In genomic region chr6:2103644-2104523, GRCh38 we compare ENCODE assay signal across 8 cellular contexts.
A peak's percentile ranks its signal among the peaks of the same experiment; 100 is the strongest.
DNase-seq lines count a peak whose midpoint lies in the region; ATAC-seq, FAIRE-seq and TF ChIP-seq lines count a peak whose summit lies in the region.

No MANE protein-coding gene starts in this region.

- H3K23ac ChIP-seq in H9 (ENCODE audit: insufficient read length, low read depth, low read length) (no peak overlapping the region), neuronal stem cell (ENCODE audit: low read depth, low read length, poor library complexity) (no peak overlapping the region)

- H4K20me1 ChIP-seq in H9 (ENCODE audit: control insufficient read depth, insufficient read depth, insufficient read length) = no peaks in the 10 kb centered on the region
- peaks cover 15% of the 10 kb centered on the region; the same call in 1 of the 2 replicates for H4K20me1 ChIP-seq in HepG2 (ENCODE audit: insufficient read depth, low read length)

- intact Hi-C loops in HepG2 (cut with micrococcal nuclease; ENCODE audit: unreplicated experiment) = loop anchor here (2.0 to 10.0 kb wide), 3 partner anchors 251 to 507 kb away; no protein-coding TSS in a partner anchor

- H4K8ac ChIP-seq in H9 (replicated peaks; ENCODE audit: insufficient read length, low read depth, low read length) (no peak overlapping the region), neuronal stem cell (ENCODE audit: low read depth, low read length) (no peak overlapping the region)

- no TSS peak for BruUV-seq in HepG2 (replicated peaks; lab: Mats Ljungman, UMichigan)

- no peak for TF ChIP-seq POLR2A in HepG2 (IDR thresholded peaks at IDR 0.05; ENCODE audit: insufficient read depth in 1 of 2, low read depth in 2 of 2, low read length in 2 of 2)

- CTCF ChIA-PET in HepG2 (lab: Yijun Ruan, JAX; ENCODE audit: low intra/inter-chr PET ratio, low total read pairs) = interaction anchor here (1.9 to 2.0 kb wide), 2 partner anchors 500 to 507 kb away, joined by 7 to 15 read pairs; no protein-coding TSS in a partner anchor

- TF ChIP-seq RAD21 in HepG2 (CRISPR knock-in tag; IDR thresholded peaks at IDR 0.05) = no peak

- H3K9me3 ChIP-seq in H9 (ENCODE audit: control insufficient read depth, low read depth, low read length) (no peaks in the 10 kb centered on the region), HepG2 (ENCODE audit: low read length) (no peaks in the 10 kb centered on the region), neuronal stem cell (replicated peaks in 1 of 2; ENCODE audit: control insufficient read depth in 2 of 2, insufficient read depth in 1 of 2, low read depth in 1 of 2, low read length in 2 of 2) (no peaks in the 10 kb centered on the region)

- H2BK120ac ChIP-seq in H9 (ENCODE audit: low read depth, low read length, poor library complexity, severe bottlenecking) (no peak overlapping the region), neuronal stem cell (ENCODE audit: low read depth, low read length) (no peak overlapping the region)

- H3K23me2 ChIP-seq in H9 (ENCODE audit: insufficient read length, low read depth, low read length, poor library complexity, severe bottlenecking) = no peaks in the 10 kb centered on the region

- TF ChIP-seq EP300 in HepG2 (IDR thresholded peaks at IDR 0.05; ENCODE audit: low read depth in 2 of 2, low read length in 2 of 2) (no peak), HepG2 (CRISPR knock-in tag; IDR thresholded peaks at IDR 0.05; ENCODE audit: borderline replicate concordance) (no peak)

- H3K27ac Mint-ChIP-seq in H9 = no peak overlapping the region; a peak in 1 of 7 replicates

- H3K18ac ChIP-seq in H9 (ENCODE audit: insufficient read length, low read depth, low read length) (no peak overlapping the region), neuronal stem cell (ENCODE audit: low read length) (no peak overlapping the region)

- FAIRE-seq in HepG2 (lab: Jason Lieb, UNC) = no peak

- in situ Hi-C loops in Caki2 (cut with HindIII; ENCODE audit: low pct_unique_long_range_greater_than_20kb, low sequenced_read_pairs) (loop anchor here (5.0 to 25.0 kb wide), 3 partner anchors 333 to 528 kb away; no protein-coding TSS in a partner anchor), HepG2 (cut with HindIII; ENCODE audit: extremely low pct_ligation_motif_present, low pct_unique_long_range_greater_than_20kb) (no loop called here)

- no peak overlapping the region for H2AK5ac ChIP-seq in H9 (ENCODE audit: insufficient read length, low read length)
- no peak overlapping the region for H2AK5ac ChIP-seq in neuronal stem cell (ENCODE audit: low read depth, low read length)

- H3K56ac ChIP-seq in H9 (ENCODE audit: insufficient read length, low read depth, low read length) = no peak overlapping the region

- H2BK12ac ChIP-seq in H9 (ENCODE audit: insufficient read length, low read depth, low read length) = no peak overlapping the region
- no peak overlapping the region for H2BK12ac ChIP-seq in neuronal stem cell (ENCODE audit: low read length)

- H3T11ph ChIP-seq in H9 (ENCODE audit: low read length) = no peak overlapping the region

- WGBS in H9 (ENCODE audit: extremely low coverage, insufficient read length, low lambda C conversion rate) = no CpG with 5 or more reads among the region's 7 CpGs
- WGBS in HepG2 (ENCODE audit: low lambda C conversion rate) = 79% methylated on average over 7 of the region's 7 CpGs
- WGBS in neuronal stem cell (ENCODE audit: extremely low coverage in 2 of 2, insufficient read length in 2 of 2, insufficient replicate concordance in 1 of 2), 2 donors = no CpG with 5 or more reads among the region's 7 CpGs

- no peak overlapping the region for H3K4me3 Mint-ChIP-seq in H9

- POLR2A ChIA-PET in HepG2 (lab: Yijun Ruan, JAX) = no interaction called here

- H3K4me3 ChIP-seq in HepG2 (replicated peaks in 1 of 3; ENCODE audit: insufficient read depth in 1 of 3, low read depth in 2 of 3, low read length in 3 of 3) (no peak overlapping the region), neuronal stem cell (ENCODE audit: low read length in 2 of 2) (no peak overlapping the region)

- H3K79me1 ChIP-seq in H9 (ENCODE audit: insufficient read depth, low read depth, low read length, poor library complexity, severe bottlenecking) = no peaks in the 10 kb centered on the region
- H3K79me1 ChIP-seq in neuronal stem cell (ENCODE audit: low read depth, low read length) = no peaks in the 10 kb centered on the region

- peaks cover 3 to 4% of the 10 kb centered on the region in 2 experiments for H3K4me1 Mint-ChIP-seq in H9

- H3K27me3 Mint-ChIP-seq in H9 (ENCODE audit: low read depth) = no peaks in the 10 kb centered on the region

- H3K36me3 Mint-ChIP-seq in H9 (ENCODE audit: insufficient read depth in 1 of 3, low read depth in 3 of 3) = no peaks in the 10 kb centered on the region

- peak; percentile 52 for TF ChIP-seq CTCF in H9 (conservative IDR thresholded peaks at IDR 0.05)
- TF ChIP-seq CTCF in HepG2 (CRISPR knock-in tag; IDR thresholded peaks at IDR 0.05) = peak; percentile 75

- no peak overlapping the region for H2AFZ ChIP-seq in H9 (ENCODE audit: low read length)
- no peak overlapping the region for H2AFZ ChIP-seq in HepG2 (ENCODE audit: low read length)
- H2AFZ ChIP-seq in neuronal stem cell (ENCODE audit: low read length) = no peak overlapping the region

- H3K9me3 Mint-ChIP-seq in H9 = no peaks in the 10 kb centered on the region

- H4K91ac ChIP-seq in H9 (ENCODE audit: insufficient read length, low read depth, low read length) = no peak overlapping the region
- no peak overlapping the region for H4K91ac ChIP-seq in neuronal stem cell (ENCODE audit: low read depth, low read length, poor library complexity)

- peak; percentile 69 for ATAC-seq in HepG2
- ATAC-seq in GM19463 (IDR thresholded peaks at IDR 0.05; ENCODE audit: unreplicated experiment) = no peak

- no peak overlapping the region for H3K27ac ChIP-seq in H9 (ENCODE audit: insufficient read length, low read depth, low read length)
- no peak overlapping the region for H3K27ac ChIP-seq in HepG2 (ENCODE audit: extremely low read length, insufficient read depth, low read length)
- no peak overlapping the region for H3K27ac ChIP-seq in neuronal stem cell (replicated peaks; ENCODE audit: low read length)

- no peak overlapping the region for H3K9ac ChIP-seq in H9 (ENCODE audit: extremely low read depth, insufficient read length, low read length)
- H3K9ac ChIP-seq in HepG2 (ENCODE audit: insufficient read depth, low read depth, low read length) = no peak overlapping the region
- no peak overlapping the region for H3K9ac ChIP-seq in neuronal stem cell (ENCODE audit: low read depth, low read length, poor library complexity)

- no peak overlapping the region for H3K4ac ChIP-seq in H9 (ENCODE audit: low read depth, low read length)
- H3K4ac ChIP-seq in neuronal stem cell (ENCODE audit: low read length) = no peak overlapping the region

- no peak overlapping the region for H2BK20ac ChIP-seq in H9 (ENCODE audit: low read depth, low read length, poor library complexity, severe bottlenecking)

- DNase-seq in Caki2 (ENCODE audit: low read depth) (peak; percentile 85), H9 (no peak), NOMO-1 treated with dmso at 0.1 percent for 144 hours (lab: John Stamatoyannopoulos, UW; ENCODE audit: unreplicated experiment) (peak; percentile 71), HepG2 (ENCODE audit: low spot score) (peak; percentile 43), neuronal stem cell (ENCODE audit: low spot score) (no peak)
- peak; percentile 24 for DNase-seq in central memory CD4-positive, alpha-beta T cell
- no peak for DNase-seq in activated CD8-positive, alpha-beta memory T cell treated with anti-CD3 and anti-CD28 coated beads, Interleukin-2, amount 50 U/mL, for 48 hours

- peaks cover 2 to 22% of the 10 kb centered on the region in 2 experiments for H3K36me3 ChIP-seq in HepG2 (replicated peaks in 1 of 2; ENCODE audit: control insufficient read depth in 1 of 2, insufficient read depth in 2 of 2, low read length in 2 of 2)
- no peaks in the 10 kb centered on the region for H3K36me3 ChIP-seq in neuronal stem cell (replicated peaks in 1 of 2; ENCODE audit: control insufficient read depth in 2 of 2, insufficient read depth in 2 of 2, low read length in 2 of 2)

- H4K5ac ChIP-seq in H9 (ENCODE audit: insufficient read length, low read depth, low read length) = no peak overlapping the region

- no peaks in the 10 kb centered on the region for H3K79me2 ChIP-seq in H9 (ENCODE audit: insufficient read depth, low read length)
- H3K79me2 ChIP-seq in HepG2 (ENCODE audit: insufficient read depth, low read length) = peaks cover 13% of the 10 kb centered on the region

- no peak overlapping the region for H2BK15ac ChIP-seq in H9 (ENCODE audit: low read depth, low read length)
- no peak overlapping the region for H2BK15ac ChIP-seq in neuronal stem cell (ENCODE audit: low read length)

- H3K27me3 ChIP-seq in H9 (ENCODE audit: insufficient read depth, low read length) (no peaks in the 10 kb centered on the region), HepG2 (ENCODE audit: control insufficient read depth in 1 of 2, insufficient read depth in 2 of 2, low read length in 2 of 2) (no peaks in the 10 kb centered on the region), neuronal stem cell (ENCODE audit: control insufficient read depth in 3 of 3, insufficient read depth in 3 of 3, low read depth in 1 of 3, low read length in 3 of 3) (no peaks in the 10 kb centered on the region)

- no peak overlapping the region for H2BK5ac ChIP-seq in H9 (ENCODE audit: insufficient read length, low read length)
- H2BK5ac ChIP-seq in neuronal stem cell (ENCODE audit: low read length) = no peak overlapping the region

- no peaks in the 10 kb centered on the region for H3K4me1 ChIP-seq in H9 (ENCODE audit: insufficient read depth, low read length)
- H3K4me1 ChIP-seq in HepG2 (ENCODE audit: insufficient read depth, low read length) = peaks cover 5% of the 10 kb centered on the region
- peaks cover 0 to 5% of the 10 kb centered on the region in 2 donors for H3K4me1 ChIP-seq in neuronal stem cell (ENCODE audit: control insufficient read depth in 2 of 2, insufficient read depth in 1 of 2, low read depth in 1 of 2, low read length in 2 of 2)

- H3K14ac ChIP-seq in H9 (ENCODE audit: insufficient read depth, low read length) (no peak overlapping the region), neuronal stem cell (ENCODE audit: low read length) (no peak overlapping the region)

- H3K4me2 ChIP-seq in H9 (ENCODE audit: insufficient read depth, insufficient read length, low read length) = no peak overlapping the region
- H3K4me2 ChIP-seq in HepG2 (ENCODE audit: low read depth, low read length) = no peak overlapping the region
- no peak overlapping the region for H3K4me2 ChIP-seq in neuronal stem cell (ENCODE audit: insufficient read depth, low read length, poor library complexity, severe bottlenecking)

TF ChIP-seq in HepG2, 621 proteins besides CTCF, POLR2A, EP300 and RAD21 (continues in another document):
- TF ChIP-seq SAP130 (CRISPR knock-in tag; IDR thresholded peaks at IDR 0.05; ENCODE audit: low read depth) = 0 out of 2 replicates have a peak, but pooled peaks have one; percentile 36
- TF ChIP-seq ATF7 (IDR thresholded peaks at IDR 0.05) = peak; percentile 70
- no peak for TF ChIP-seq ATF7 (CRISPR knock-in tag; IDR thresholded peaks at IDR 0.05)
- peak; percentile 24; the same call in 1 of the 2 replicates for TF ChIP-seq KAT8 (CRISPR knock-in tag; IDR thresholded peaks at IDR 0.05)
- no peak for TF ChIP-seq MEIS1 (CRISPR knock-in tag; IDR thresholded peaks at IDR 0.05; ENCODE audit: borderline replicate concordance)
- peak; percentile 36; the same call in 1 of the 2 replicates for TF ChIP-seq SMC3 (IDR thresholded peaks at IDR 0.05; ENCODE audit: low read length)

Comparison
In these comparisons a context has a peak if more than half of its experiments do, and no peak if none do; other contexts are left out.
1. DNase-seq: peak in Caki2 (single experiment), NOMO-1 treated with dmso at 0.1 percent for 144 hours (single experiment), central memory CD4-positive, alpha-beta T cell (single experiment) and HepG2 (single experiment); none in H9 (single experiment), neuronal stem cell (single experiment) and activated CD8-positive, alpha-beta memory T cell treated with anti-CD3 and anti-CD28 coated beads, Interleukin-2, amount 50 U/mL, for 48 hours (single experiment).